Comparison of ENCODE assay signal across 12 cellular contexts in genomic region chr3:105715372-105715771, GRCh38.
A peak's percentile ranks its signal among the peaks of the same experiment; 100 is the strongest.
DNase-seq lines count a peak whose midpoint lies in the region; ATAC-seq and TF ChIP-seq lines count a peak whose summit lies in the region.
"Had no signal": no experiment of that assay in that cellular context is flagged by ENCODE, and none has a peak within 500 bp of the region (broad histone marks: within the 10 kb centered on the region; RNA-seq: fewer than 3 reads in every experiment).

No MANE protein-coding gene starts in this region.

- H3K4me1 ChIP-seq in endodermal cell (ENCODE audit: control insufficient read depth, insufficient read depth, low read length), result no peaks in the 10 kb centered on the region

- peaks cover 28% of the 10 kb centered on the region for H3K36me3 ChIP-seq in endodermal cell (ENCODE audit: control insufficient read depth, insufficient read depth, low read length)

- peak overlapping the region; percentile 34 for H3K27ac ChIP-seq in endodermal cell (ENCODE audit: low read depth, low read length)

- H3K4me3 Mint-ChIP-seq in endodermal cell (no peak overlapping the region), nephron progenitor cell (no peak overlapping the region)

- H3K4me1 Mint-ChIP-seq in endodermal cell (peaks cover 8% of the 10 kb centered on the region), nephron progenitor cell (no peaks in the 10 kb centered on the region)

- H3K9ac ChIP-seq in endodermal cell (ENCODE audit: extremely low read depth, low read length, poor library complexity, severe bottlenecking), result no peak overlapping the region

- H3K4me3 ChIP-seq in endodermal cell (ENCODE audit: low read length), result no peak overlapping the region

- ATAC-seq in left colon (no peak), GM21576 (IDR thresholded peaks at IDR 0.05; ENCODE audit: unreplicated experiment) (no peak)

- no peak for TF ChIP-seq CTCF in endodermal cell (conservative IDR thresholded peaks at IDR 0.05)
- TF ChIP-seq CTCF in nephron progenitor cell (IDR thresholded peaks at IDR 0.05), result no peak

- H3K27ac Mint-ChIP-seq in endodermal cell (no peak overlapping the region), nephron progenitor cell (peak overlapping the region; percentile 29)

- H3K9me3 Mint-ChIP-seq in endodermal cell, result peaks cover 5% of the 10 kb centered on the region
- peaks cover 5% of the 10 kb centered on the region for H3K9me3 Mint-ChIP-seq in nephron progenitor cell

- H3K27me3 ChIP-seq in endodermal cell (ENCODE audit: control insufficient read depth, insufficient read depth, low read length, poor library complexity, severe bottlenecking), result no peaks in the 10 kb centered on the region

- intact Hi-C loops in left colon (cut with DNase I, micrococcal nuclease), result no loop called here

- peaks cover 54% of the 10 kb centered on the region for H3K36me3 Mint-ChIP-seq in endodermal cell (ENCODE audit: low read depth)
- peaks cover 70% of the 10 kb centered on the region for H3K36me3 Mint-ChIP-seq in nephron progenitor cell (ENCODE audit: low read depth)

- H3K9me3 ChIP-seq in endodermal cell (ENCODE audit: control insufficient read depth, low read length), result no peaks in the 10 kb centered on the region

- DNase-seq in Daoy (ENCODE audit: low read depth), result peak; percentile 30
- DNase-seq in MV-4-11 (lab: John Stamatoyannopoulos, UW), result peak; percentile 13
- DNase-seq in endodermal cell, result no peak
- DNase-seq in nephron progenitor cell, result no peak
- no peak for DNase-seq in left colon
- no peak for DNase-seq in NCI-H187 treated with DMSO at 0.1 percent for 48 hours (lab: John Stamatoyannopoulos, UW)
- DNase-seq in SK-N-DZ (ENCODE audit: low spot score), result no peak
- DNase-seq: activated CD4-positive, alpha-beta T cell treated with anti-CD3 and anti-CD28 coated beads for 4 hours; Calu3; glutamatergic neuron; NCI-H2029 treated with DMSO at 0.1 percent for 48 hours had no signal

- WGBS in endodermal cell (ENCODE audit: insufficient coverage in 1 of 2, insufficient read length in 1 of 2), 2 experiments, result 99 to 100% methylated on average over 1 to 3 of the region's 3 CpGs

- H3K27me3 Mint-ChIP-seq in endodermal cell (ENCODE audit: insufficient read depth) (no peaks in the 10 kb centered on the region), nephron progenitor cell (ENCODE audit: low read depth, poor library complexity) (peaks cover 3% of the 10 kb centered on the region)

Comparison
In these comparisons a context has a peak if more than half of its experiments do, and no peak if none do; other contexts are left out.
1. DNase-seq: peak in Daoy (single experiment) and MV-4-11 (single experiment); none in endodermal cell (single experiment), nephron progenitor cell (single experiment), left colon (0 of 2), NCI-H187 treated with DMSO at 0.1 percent for 48 hours (single experiment) and SK-N-DZ (single experiment).